Comparison of ENCODE assay signal across 8 cellular contexts in genomic region chr2:190947711-190948251, GRCh38.
DNase-seq lines count a peak whose midpoint lies in the region; ATAC-seq, FAIRE-seq and TF ChIP-seq lines count a peak whose summit lies in the region.

No MANE protein-coding gene starts in this region.

- WGBS in small intestine, 3 donors, result 0 to 4% (median 1%) methylated on average over 2 of the region's 2 CpGs
- 14 to 18% (median 17%) methylated on average over 2 of the region's 2 CpGs for WGBS in adrenal gland, 4 donors

- peaks cover 29% of the 10 kb centered on the region for H3K4me1 ChIP-seq in CD4-positive, alpha-beta memory T cell (ENCODE audit: insufficient read depth, low read length)
- peaks cover 2 to 10% of the 10 kb centered on the region in 2 donors for H3K4me1 ChIP-seq in small intestine (ENCODE audit: control insufficient read depth in 2 of 2, insufficient read depth in 1 of 2, low read depth in 1 of 2, low read length in 1 of 2)
- H3K4me1 ChIP-seq in adrenal gland (replicated peaks in 1 of 2), result peaks cover 27 to 30% of the 10 kb centered on the region in 2 donors

- ATAC-seq in GM19035 (IDR thresholded peaks at IDR 0.05; ENCODE audit: unreplicated experiment), result peak; percentile 67
- peak; percentile 62 for ATAC-seq in HG03280 (IDR thresholded peaks at IDR 0.05; ENCODE audit: unreplicated experiment)

- H3K27me3 ChIP-seq in CD4-positive, alpha-beta memory T cell (ENCODE audit: insufficient read depth, low read length), result no peaks in the 10 kb centered on the region
- H3K27me3 ChIP-seq in small intestine (ENCODE audit: control insufficient read depth in 2 of 2, insufficient read depth in 2 of 2, low read length in 2 of 2), result no peaks in the 10 kb centered on the region
- H3K27me3 ChIP-seq in adrenal gland, result no peaks in the 10 kb centered on the region

- CTCF ChIA-PET in CD4-positive, alpha-beta memory T cell (lab: Charles Lee; ENCODE audit: partially characterized antibody), result interaction anchor here (0.8 to 4.1 kb wide), 7 partner anchors 9 to 167 kb away, joined by 3 to 31 read pairs (median 4); partner anchors contain the start of gene GLS

- H3K27ac Mint-ChIP-seq in CD4-positive, alpha-beta memory T cell, result peak overlapping the region in 6 of 7 donors; percentile 66 to 91 (median 86)

- no peaks in the 10 kb centered on the region for H3K9me3 Mint-ChIP-seq in CD4-positive, alpha-beta memory T cell

- peak overlapping the region; percentile 14 for H3K27ac ChIP-seq in CD4-positive, alpha-beta memory T cell (ENCODE audit: low read depth, low read length)
- H3K27ac ChIP-seq in SK-N-MC (no peak overlapping the region), small intestine (ENCODE audit: low read depth in 1 of 2, low read length in 1 of 2) (peak overlapping the region; percentile 32 to 72), adrenal gland (peak overlapping the region in 1 of 5 donors; percentile 68)

- H3K4me3 Mint-ChIP-seq in CD4-positive, alpha-beta memory T cell, result peak overlapping the region in 7 of 8 donors; percentile 13 to 77 (median 52)

- no peak for TF ChIP-seq CTCF in adrenal gland (IDR thresholded peaks at IDR 0.05)

- no peaks in the 10 kb centered on the region for H3K9me3 ChIP-seq in CD4-positive, alpha-beta memory T cell (ENCODE audit: control insufficient read depth in 1 of 2, low read length in 2 of 2)
- H3K9me3 ChIP-seq in SK-N-MC (ENCODE audit: low read depth, low read length) (no peaks in the 10 kb centered on the region), small intestine (ENCODE audit: control insufficient read depth, low read depth) (no peaks in the 10 kb centered on the region), adrenal gland (replicated peaks in 1 of 3) (no peaks in the 10 kb centered on the region)

- no peaks in the 10 kb centered on the region for H3K27me3 Mint-ChIP-seq in CD4-positive, alpha-beta memory T cell

- intact Hi-C loops in CD4-positive, alpha-beta memory T cell (cut with micrococcal nuclease), result loop anchor here (1.0 to 5.0 kb wide), 2 partner anchors 95 to 166 kb away; no protein-coding TSS in a partner anchor
- intact Hi-C loops in adrenal gland (cut with DNase I), result no loop called here

- no peaks in the 10 kb centered on the region for H3K36me3 ChIP-seq in CD4-positive, alpha-beta memory T cell (ENCODE audit: insufficient read depth, low read length)
- no peaks in the 10 kb centered on the region for H3K36me3 ChIP-seq in SK-N-MC (ENCODE audit: insufficient read depth, low read length)
- no peaks in the 10 kb centered on the region for H3K36me3 ChIP-seq in small intestine (ENCODE audit: control insufficient read depth in 2 of 2, insufficient read depth in 2 of 2, low read length in 2 of 2)
- H3K36me3 ChIP-seq in adrenal gland (replicated peaks in 1 of 2), result no peaks in the 10 kb centered on the region

- FAIRE-seq in small intestine (lab: Jason Lieb, UNC), result no peak

- POLR2A ChIA-PET in CD4-positive, alpha-beta memory T cell (lab: Charles Lee; ENCODE audit: partially characterized antibody), result interaction anchor here (1.1 to 1.7 kb wide), 5 partner anchors 10 to 97 kb away, joined by 3 to 9 read pairs (median 6); partner anchors contain the start of gene GLS

- peaks cover 3 to 5% of the 10 kb centered on the region in 2 donors for H3K36me3 Mint-ChIP-seq in CD4-positive, alpha-beta memory T cell

- H3K4me3 ChIP-seq in CD4-positive, alpha-beta memory T cell (ENCODE audit: low read length in 2 of 2), result no peak overlapping the region
- H3K4me3 ChIP-seq in SK-N-MC (peak overlapping the region; percentile 5; the same call in 1 of the 2 replicates), small intestine (ENCODE audit: low read depth in 1 of 2, low read length in 2 of 2) (no peak overlapping the region), adrenal gland (peak overlapping the region in 1 of 4 donors; percentile 20)

- TF ChIP-seq POLR2A in adrenal gland (IDR thresholded peaks at IDR 0.05), result no peak

- H3K4me1 Mint-ChIP-seq in CD4-positive, alpha-beta memory T cell, result peaks cover 19 to 24% (median 20%) of the 10 kb centered on the region in 4 donors

- H3K9ac ChIP-seq in SK-N-MC (ENCODE audit: insufficient read length), result no peak overlapping the region

- peak in 4 of 5 donors; percentile 26 to 58 (median 48) for DNase-seq in CD4-positive, alpha-beta memory T cell
- DNase-seq in SK-N-MC (ENCODE audit: low read depth, low spot score), result no peak
- peak; percentile 39 for DNase-seq in fibroblast of the conjunctiva (ENCODE audit: low read depth)
- DNase-seq in small intestine, result peak; percentile 66
- DNase-seq in adrenal gland, result no peak
- no peak for DNase-seq in NCI-H345 (lab: John Stamatoyannopoulos, UW)

Comparison
In these comparisons a context has a peak if more than half of its experiments do, and no peak if none do; other contexts are left out.
1. DNase-seq: peak in CD4-positive, alpha-beta memory T cell (4 of 5), fibroblast of the conjunctiva (single experiment) and small intestine (single experiment); none in SK-N-MC (single experiment), adrenal gland (0 of 7) and NCI-H345 (single experiment).